Comparison of ENCODE assay signal across 15 cellular contexts in genomic region chr6:151236668-151237401, GRCh38. TPM values are rescaled to one million over a fixed set of nuclear protein-coding genes. Genes with fewer than 3 reads are reported as not detected.
DNase-seq lines count a peak whose midpoint lies in the region; ATAC-seq and TF ChIP-seq lines count a peak whose summit lies in the region.
"Had no signal": no experiment of that assay in that cellular context is flagged by ENCODE, and none has a peak within 500 bp of the region (broad histone marks: within the 10 kb centered on the region; RNA-seq: fewer than 3 reads in every experiment).

No MANE protein-coding gene starts in this region.

- no peaks in the 10 kb centered on the region for H3K79me1 ChIP-seq in mesenchymal stem cell (replicated peaks; ENCODE audit: low read length, poor library complexity, severe bottlenecking)

- H3K4me1 Mint-ChIP-seq in type B pancreatic cell (ENCODE audit: unreplicated experiment) (peaks cover 12% of the 10 kb centered on the region), T-cell (peaks cover 0 to 14% (median 14%) of the 10 kb centered on the region in 3 donors)

- H2BK15ac ChIP-seq in mesenchymal stem cell (ENCODE audit: low read depth, poor library complexity, severe bottlenecking): no peak overlapping the region

- H2BK120ac ChIP-seq in mesenchymal stem cell (ENCODE audit: low read depth, low read length): no peak overlapping the region

- no peak overlapping the region for H2AK5ac ChIP-seq in mesenchymal stem cell (ENCODE audit: low read length, severe bottlenecking)

- H4K8ac ChIP-seq in mesenchymal stem cell (ENCODE audit: low read length): no peak overlapping the region

- H3K27ac Mint-ChIP-seq in type B pancreatic cell (peak overlapping the region; percentile 24), T-cell (no peak overlapping the region)
- H3K27ac Mint-ChIP-seq: B cell; CD14-positive monocyte; CD8-positive, alpha-beta T cell; HFFc6 had no signal

- WGBS in mesenchymal stem cell: 99% methylated on average over 6 of the region's 6 CpGs

- H3K9me3 ChIP-seq in BLaER1 treated with 17β-estradiol and CSF1 and Interleukin-3, amounts not matched to agents 10 nM and 100 nM (replicated peaks in 1 of 11): no peaks in the 10 kb centered on the region
- no peaks in the 10 kb centered on the region for H3K9me3 ChIP-seq in mesenchymal stem cell (ENCODE audit: control insufficient read depth, low read length)
- H3K9me3 ChIP-seq: HAP-1 had no signal

- H2BK12ac ChIP-seq in mesenchymal stem cell (ENCODE audit: low read length in 2 of 2): no peak overlapping the region

- H3K23ac ChIP-seq in mesenchymal stem cell (ENCODE audit: low read length in 2 of 2): no peak overlapping the region

- H3K27ac ChIP-seq in BLaER1 treated with 17β-estradiol and CSF1 and Interleukin-3, amounts not matched to agents 10 nM and 100 nM: peak overlapping the region in 7 of 11 experiments; percentile 40 to 92 (median 91); a peak in 14 of 22 replicates
- no peak overlapping the region for H3K27ac ChIP-seq in mesenchymal stem cell (ENCODE audit: low read length, poor library complexity, severe bottlenecking)

- no peak overlapping the region for H3K14ac ChIP-seq in mesenchymal stem cell (ENCODE audit: low read length in 2 of 2)

- peak overlapping the region in 10 of 11 experiments; percentile 11 to 97 (median 85); a peak in 19 of 22 replicates for H3K4me2 ChIP-seq in BLaER1 treated with 17β-estradiol and CSF1 and Interleukin-3, amounts not matched to agents 10 nM and 100 nM
- H3K4me2 ChIP-seq in mesenchymal stem cell (ENCODE audit: low read length, poor library complexity, severe bottlenecking): no peak overlapping the region

- POLR2A ChIA-PET in T-cell (lab: Charles Lee): no interaction called here

- CTCF ChIA-PET in T-cell (lab: Charles Lee): no interaction called here

- H3K9me3 Mint-ChIP-seq in type B pancreatic cell (no peaks in the 10 kb centered on the region), T-cell (no peaks in the 10 kb centered on the region)
- H3K9me3 Mint-ChIP-seq: CD8-positive, alpha-beta T cell; HFFc6 had no signal

- TF ChIP-seq CTCF in LNCaP clone FGC (IDR thresholded peaks at IDR 0.05; ENCODE audit: control insufficient read depth, extremely low read depth, insufficient read depth) (no peak), type B pancreatic cell (conservative IDR thresholded peaks at IDR 0.05) (no peak)

- H3K36me3 Mint-ChIP-seq in type B pancreatic cell: no peaks in the 10 kb centered on the region
- no peaks in the 10 kb centered on the region for H3K36me3 Mint-ChIP-seq in T-cell
- H3K36me3 Mint-ChIP-seq: CD14-positive monocyte; CD8-positive, alpha-beta T cell had no signal

- H3K4me3 Mint-ChIP-seq in type B pancreatic cell: no peak overlapping the region
- no peak overlapping the region for H3K4me3 Mint-ChIP-seq in T-cell
- H3K4me3 Mint-ChIP-seq: B cell; CD8-positive, alpha-beta T cell; HFFc6 had no signal

- H4K20me1 ChIP-seq in BLaER1 treated with 17β-estradiol and CSF1 and Interleukin-3, amounts not matched to agents 10 nM and 100 nM: peaks cover 0 to 11% (median 2%) of the 10 kb centered on the region in 11 experiments; a peak in 10 of 22 replicates

- H2BK5ac ChIP-seq in mesenchymal stem cell (ENCODE audit: low read depth, low read length, poor library complexity, severe bottlenecking): peak overlapping the region; percentile 38

- ATAC-seq in HG02610 (IDR thresholded peaks at IDR 0.05; ENCODE audit: unreplicated experiment) (no peak), T-cell (replicated peaks in 1 of 4) (no peak), HG03280 (IDR thresholded peaks at IDR 0.05; ENCODE audit: unreplicated experiment) (no peak)
- ATAC-seq: CD8-positive, alpha-beta T cell had no signal

- no peak overlapping the region for H2AFZ ChIP-seq in mesenchymal stem cell (ENCODE audit: low read depth, low read length)

- DNase-seq in LNCaP clone FGC (ENCODE audit: low read depth) (peak; percentile 84), mesenchymal stem cell (no peak), type B pancreatic cell (ENCODE audit: extremely low spot score, unreplicated experiment) (no peak), T-cell (no peak)
- DNase-seq: CD8-positive, alpha-beta T cell; COR-L47; GF-D8; HFFc6; IMR-90 had no signal

- H3K9ac ChIP-seq in BLaER1 treated with 17β-estradiol and CSF1 and Interleukin-3, amounts not matched to agents 10 nM and 100 nM: peak overlapping the region in 6 of 11 experiments; percentile 10 to 94 (median 55); a peak in 8 of 22 replicates
- H3K9ac ChIP-seq in mesenchymal stem cell (ENCODE audit: low read length): no peak overlapping the region

- no peaks in the 10 kb centered on the region for H3K36me3 ChIP-seq in BLaER1 treated with 17β-estradiol and CSF1 and Interleukin-3, amounts not matched to agents 10 nM and 100 nM
- no peaks in the 10 kb centered on the region for H3K36me3 ChIP-seq in mesenchymal stem cell (ENCODE audit: control insufficient read depth in 1 of 2, insufficient read depth in 2 of 2, low read depth in 1 of 2, low read length in 2 of 2)
- H3K36me3 ChIP-seq: HAP-1 had no signal

- no peak overlapping the region for H3K18ac ChIP-seq in mesenchymal stem cell (ENCODE audit: low read depth in 1 of 2, low read length in 2 of 2)

- no peak overlapping the region for H4K91ac ChIP-seq in mesenchymal stem cell (ENCODE audit: low read length)

- H3K27me3 Mint-ChIP-seq in type B pancreatic cell (peaks cover 15% of the 10 kb centered on the region), T-cell (peaks cover 33 to 34% of the 10 kb centered on the region in 2 donors)

- H3K4ac ChIP-seq in mesenchymal stem cell (ENCODE audit: low read depth in 1 of 2, low read length in 2 of 2): no peak overlapping the region

- H3K4me1 ChIP-seq in BLaER1 treated with 17β-estradiol and CSF1 and Interleukin-3, amounts not matched to agents 10 nM and 100 nM: peaks cover 2 to 71% (median 59%) of the 10 kb centered on the region in 10 experiments
- peaks cover 5% of the 10 kb centered on the region for H3K4me1 ChIP-seq in mesenchymal stem cell (ENCODE audit: control insufficient read depth, insufficient read depth, low read depth, low read length)

- H3K4me3 ChIP-seq in BLaER1 treated with 17β-estradiol and CSF1 and Interleukin-3, amounts not matched to agents 10 nM and 100 nM: peak overlapping the region in 2 of 10 experiments; percentile 4 to 16; a peak in 2 of 20 replicates
- no peak overlapping the region for H3K4me3 ChIP-seq in LNCaP clone FGC (ENCODE audit: low read depth, low read length)
- H3K4me3 ChIP-seq in mesenchymal stem cell (ENCODE audit: insufficient read depth in 1 of 2, low read depth in 1 of 2, low read length in 2 of 2): no peak overlapping the region
- H3K4me3 ChIP-seq: HAP-1 had no signal

- H3K27me3 ChIP-seq in BLaER1 treated with 17β-estradiol and CSF1 and Interleukin-3, amounts not matched to agents 10 nM and 100 nM: no peaks in the 10 kb centered on the region; a peak in 1 of 22 replicates
- no peaks in the 10 kb centered on the region for H3K27me3 ChIP-seq in mesenchymal stem cell (ENCODE audit: control insufficient read depth in 1 of 2, insufficient read depth in 1 of 2, low read length in 2 of 2)

RNA-seq across cellular contexts. Expression of gene AKAP12, which starts 2.9 kb away (rescaled TPM):
- polyA plus RNA-seq in mesenchymal stem cell (2013, experiment 1 of 2): 62.5 TPM
- polyA plus RNA-seq in mesenchymal stem cell (2013, experiment 2 of 2): 58.1 TPM
- total RNA-seq in type B pancreatic cell (ENCODE audit: low replicate concordance) (67.4 and 138 TPM in 2 replicates), T-cell (1 to 10 TPM in 3 of 5 donors, under 1 TPM in 2; 0.16 to 1.8 (median 1.2) TPM)
- polyA plus RNA-seq: CD14-positive monocyte had no signal

Comparison
In these comparisons a context has a peak if more than half of its experiments do, and no peak if none do; other contexts are left out.
1. RNA of gene AKAP12, which starts 2.9 kb away (total RNA-seq): 67.4 to 138 TPM in type B pancreatic cell; 0.16 to 1.8 TPM in T-cell; every median in the first group is over 10 times any median in the second.